15 cellular contexts compared by ENCODE assay signal in the genomic region with DNA sequence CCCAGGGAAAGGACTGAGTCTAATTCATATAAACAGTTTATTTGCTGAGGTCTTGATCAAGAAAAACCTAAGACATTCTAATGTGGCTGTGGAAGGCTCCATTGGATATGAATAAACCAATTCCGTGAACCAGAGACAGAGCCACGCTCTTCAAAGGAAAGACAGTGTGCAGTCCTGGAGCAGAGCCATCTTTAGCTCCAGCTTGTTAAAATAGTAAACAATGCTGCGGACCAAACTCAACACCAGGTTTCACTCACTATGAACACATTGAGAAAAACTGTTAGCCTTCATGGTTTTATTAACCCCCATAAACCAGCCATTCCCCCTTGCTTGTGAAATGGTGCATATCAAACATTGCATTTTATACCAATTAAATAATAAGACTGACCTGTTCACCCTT.
DNase-seq lines count a peak whose midpoint lies in the region; ATAC-seq, FAIRE-seq and TF ChIP-seq lines count a peak whose summit lies in the region.
"Had no signal": no experiment of that assay in that cellular context is flagged by ENCODE, and none has a peak within 500 bp of the region (broad histone marks: within the 10 kb centered on the region; RNA-seq: fewer than 3 reads in every experiment).

No MANE protein-coding gene starts in this region.

- H3K9ac ChIP-seq in K562 (ENCODE audit: insufficient read depth in 1 of 2, low read depth in 2 of 2, low read length in 2 of 2) (no peak overlapping the region), parathyroid adenoma (no peak overlapping the region)

- H3K4me3 ChIP-seq in K562 (no peak overlapping the region), parathyroid adenoma (ENCODE audit: low read depth, low read length) (no peak overlapping the region)
- H3K4me3 ChIP-seq: HAP-1 had no signal

- H3K9me3 ChIP-seq in K562 (replicated peaks; ENCODE audit: control insufficient read depth, insufficient read depth, low read depth, low read length) = no peaks in the 10 kb centered on the region
- H3K9me3 ChIP-seq in parathyroid adenoma (ENCODE audit: control insufficient read depth, low read length) = no peaks in the 10 kb centered on the region
- H3K9me3 ChIP-seq: HAP-1 had no signal

- TF ChIP-seq POLR2A in K562 (conservative IDR thresholded peaks at IDR 0.05) = no peak

- H3K4me1 ChIP-seq in K562 (replicated peaks in 1 of 2; ENCODE audit: control insufficient read depth in 2 of 2, insufficient read depth in 2 of 2, low read length in 2 of 2) = no peaks in the 10 kb centered on the region; a peak in 2 of 5 replicates
- H3K4me1 ChIP-seq in parathyroid adenoma = peaks cover 3% of the 10 kb centered on the region

- no peaks in the 10 kb centered on the region for H3K9me1 ChIP-seq in K562 (ENCODE audit: control insufficient read depth, insufficient read depth, low read length)

- TF ChIP-seq RAD21 in K562 (CRISPR knock-in tag; conservative IDR thresholded peaks at IDR 0.05 in 1 of 2, IDR thresholded peaks at IDR 0.05 in 1 of 2) = no peak

- ATAC-seq in K562 = no peak
- ATAC-seq in GM21423 (IDR thresholded peaks at IDR 0.05; ENCODE audit: unreplicated experiment) = no peak
- no peak for ATAC-seq in GM21825 (IDR thresholded peaks at IDR 0.05; ENCODE audit: unreplicated experiment)
- ATAC-seq: CD8-positive, alpha-beta T cell; Panc1; T-helper 17 cell had no signal

- H3K27me3 ChIP-seq in K562 (ENCODE audit: control insufficient read depth in 2 of 2, insufficient read depth in 2 of 2, low read length in 2 of 2) (peaks cover 5 to 6% of the 10 kb centered on the region in 2 experiments; a peak in 4 of 5 replicates), parathyroid adenoma (ENCODE audit: control insufficient read depth, insufficient read depth, low read length) (no peaks in the 10 kb centered on the region)

- H2AFZ ChIP-seq in K562 (ENCODE audit: low read depth, low read length) (peak overlapping the region; percentile 83), parathyroid adenoma (no peak overlapping the region)

- H3K79me2 ChIP-seq in K562 (ENCODE audit: control insufficient read depth, insufficient read depth, low read length) (no peaks in the 10 kb centered on the region), parathyroid adenoma (no peaks in the 10 kb centered on the region)

- BruUV-seq in K562 (replicated peaks; lab: Mats Ljungman, UMichigan) = no TSS peak

- no peak overlapping the region; the same call in 1 of the 2 replicates for H3K4me2 ChIP-seq in K562 (ENCODE audit: insufficient read depth, low read length)
- H3K4me2 ChIP-seq in parathyroid adenoma (ENCODE audit: low read length) = peak overlapping the region; percentile 6

- POLR2A ChIA-PET in K562 (lab: Yijun Ruan, JAX) = interaction anchor here (1.7 kb wide), 1 partner anchor 10 kb away, joined by 6 read pairs; no protein-coding TSS in a partner anchor

- no peaks in the 10 kb centered on the region for H3K36me3 ChIP-seq in K562 (ENCODE audit: control insufficient read depth, insufficient read depth, low read length)
- H3K36me3 ChIP-seq in parathyroid adenoma (ENCODE audit: control insufficient read depth, insufficient read depth, low read length) = no peaks in the 10 kb centered on the region
- H3K36me3 ChIP-seq: HAP-1 had no signal

- in situ Hi-C loops in K562 (cut with MboI) = no loop called here

- TF ChIP-seq CTCF in K562 (IDR thresholded peaks at IDR 0.05 in 2 of 3, conservative IDR thresholded peaks at IDR 0.05 in 1 of 3; ENCODE audit: insufficient read depth in 2 of 3, low read depth in 1 of 3, low read length in 3 of 3) = no peak
- no peak for TF ChIP-seq CTCF in parathyroid adenoma (IDR thresholded peaks at IDR 0.05)

- DNase-seq in DMS79 (lab: John Stamatoyannopoulos, UW) = peak; percentile 27
- peak; percentile 73 for DNase-seq in NCI-H345 (lab: John Stamatoyannopoulos, UW)
- no peak for DNase-seq in K562 (ENCODE audit: extremely low read depth in 1 of 4, low spot score in 3 of 4)
- no peak for DNase-seq in activated naive CD4-positive, alpha-beta T cell treated with Interleukin-2 at 50 U/mL for 16 hours
- DNase-seq: CD8-positive, alpha-beta T cell; NCI-H146; NCI-H2107; NCI-H524 treated with DMSO at 0.1 percent for 48 hours; T-helper 17 cell had no signal

- CTCF ChIA-PET in K562 (lab: Yijun Ruan, JAX; ENCODE audit: low intra/inter-chr PET ratio) = no interaction called here

- 55% methylated on average over 3 of the region's 3 CpGs for WGBS in K562 (ENCODE audit: insufficient coverage, low coverage, missing lambda C conversion rate)

- H3K27ac ChIP-seq in K562 (ENCODE audit: extremely low read depth, low read depth, low read length) (no peak overlapping the region), parathyroid adenoma (no peak overlapping the region)

- intact Hi-C loops in K562 (cut with micrococcal nuclease) = no loop called here

- FAIRE-seq in K562 (lab: Jason Lieb, UNC) = no peak
- FAIRE-seq: D721Med had no signal

- TF ChIP-seq EP300 in K562 (IDR thresholded peaks at IDR 0.05; ENCODE audit: low read length) = no peak

- H4K20me1 ChIP-seq in K562 (replicated peaks; ENCODE audit: control insufficient read depth, insufficient read depth, low read length) = no peaks in the 10 kb centered on the region

TF ChIP-seq in K562, 482 proteins besides CTCF, POLR2A, EP300 and RAD21 (continues in another document):
- TF ChIP-seq ZNF717 (CRISPR knock-in tag; IDR thresholded peaks at IDR 0.05) (no peak), ASH1L (IDR thresholded peaks at IDR 0.05; ENCODE audit: borderline replicate concordance, low read depth, partially characterized antibody) (no peak)
- TF ChIP-seq, protein P1, sequence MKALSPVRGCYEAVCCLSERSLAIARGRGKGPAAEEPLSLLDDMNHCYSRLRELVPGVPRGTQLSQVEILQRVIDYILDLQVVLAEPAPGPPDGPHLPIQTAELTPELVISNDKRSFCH (CRISPR knock-in tag; IDR thresholded peaks at IDR 0.05) = no peak
- TF ChIP-seq, protein P1 (tag; IDR thresholded peaks at IDR 0.05) = no peak
- TF ChIP-seq, protein P2, sequence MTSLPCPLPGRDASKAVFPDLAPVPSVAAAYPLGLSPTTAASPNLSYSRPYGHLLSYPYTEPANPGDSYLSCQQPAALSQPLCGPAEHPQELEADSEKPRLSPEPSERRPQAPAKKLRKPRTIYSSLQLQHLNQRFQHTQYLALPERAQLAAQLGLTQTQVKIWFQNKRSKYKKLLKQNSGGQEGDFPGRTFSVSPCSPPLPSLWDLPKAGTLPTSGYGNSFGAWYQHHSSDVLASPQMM (CRISPR knock-in tag; IDR thresholded peaks at IDR 0.05) = no peak
- TF ChIP-seq, protein P3, sequence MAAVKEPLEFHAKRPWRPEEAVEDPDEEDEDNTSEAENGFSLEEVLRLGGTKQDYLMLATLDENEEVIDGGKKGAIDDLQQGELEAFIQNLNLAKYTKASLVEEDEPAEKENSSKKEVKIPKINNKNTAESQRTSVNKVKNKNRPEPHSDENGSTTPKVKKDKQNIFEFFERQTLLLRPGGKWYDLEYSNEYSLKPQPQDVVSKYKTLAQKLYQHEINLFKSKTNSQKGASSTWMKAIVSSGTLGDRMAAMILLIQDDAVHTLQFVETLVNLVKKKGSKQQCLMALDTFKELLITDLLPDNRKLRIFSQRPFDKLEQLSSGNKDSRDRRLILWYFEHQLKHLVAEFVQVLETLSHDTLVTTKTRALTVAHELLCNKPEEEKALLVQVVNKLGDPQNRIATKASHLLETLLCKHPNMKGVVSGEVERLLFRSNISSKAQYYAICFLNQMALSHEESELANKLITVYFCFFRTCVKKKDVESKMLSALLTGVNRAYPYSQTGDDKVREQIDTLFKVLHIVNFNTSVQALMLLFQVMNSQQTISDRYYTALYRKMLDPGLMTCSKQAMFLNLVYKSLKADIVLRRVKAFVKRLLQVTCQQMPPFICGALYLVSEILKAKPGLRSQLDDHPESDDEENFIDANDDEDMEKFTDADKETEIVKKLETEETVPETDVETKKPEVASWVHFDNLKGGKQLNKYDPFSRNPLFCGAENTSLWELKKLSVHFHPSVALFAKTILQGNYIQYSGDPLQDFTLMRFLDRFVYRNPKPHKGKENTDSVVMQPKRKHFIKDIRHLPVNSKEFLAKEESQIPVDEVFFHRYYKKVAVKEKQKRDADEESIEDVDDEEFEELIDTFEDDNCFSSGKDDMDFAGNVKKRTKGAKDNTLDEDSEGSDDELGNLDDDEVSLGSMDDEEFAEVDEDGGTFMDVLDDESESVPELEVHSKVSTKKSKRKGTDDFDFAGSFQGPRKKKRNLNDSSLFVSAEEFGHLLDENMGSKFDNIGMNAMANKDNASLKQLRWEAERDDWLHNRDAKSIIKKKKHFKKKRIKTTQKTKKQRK (IDR thresholded peaks at IDR 0.05; ENCODE audit: borderline replicate concordance, low read depth, low read length) = no peak
- TF ChIP-seq, protein P4, sequence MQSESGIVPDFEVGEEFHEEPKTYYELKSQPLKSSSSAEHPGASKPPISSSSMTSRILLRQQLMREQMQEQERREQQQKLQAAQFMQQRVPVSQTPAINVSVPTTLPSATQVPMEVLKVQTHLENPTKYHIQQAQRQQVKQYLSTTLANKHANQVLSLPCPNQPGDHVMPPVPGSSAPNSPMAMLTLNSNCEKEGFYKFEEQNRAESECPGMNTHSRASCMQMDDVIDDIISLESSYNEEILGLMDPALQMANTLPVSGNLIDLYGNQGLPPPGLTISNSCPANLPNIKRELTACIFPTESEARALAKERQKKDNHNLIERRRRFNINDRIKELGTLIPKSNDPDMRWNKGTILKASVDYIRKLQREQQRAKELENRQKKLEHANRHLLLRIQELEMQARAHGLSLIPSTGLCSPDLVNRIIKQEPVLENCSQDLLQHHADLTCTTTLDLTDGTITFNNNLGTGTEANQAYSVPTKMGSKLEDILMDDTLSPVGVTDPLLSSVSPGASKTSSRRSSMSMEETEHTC (IDR thresholded peaks at IDR 0.05) = no peak

Comparison
In these comparisons a context has a peak if more than half of its experiments do, and no peak if none do; other contexts are left out.
1. DNase-seq: peak in DMS79 (single experiment) and NCI-H345 (single experiment); none in K562 (0 of 4) and activated naive CD4-positive, alpha-beta T cell treated with Interleukin-2 at 50 U/mL for 16 hours (single experiment).